11 cellular contexts compared by ENCODE assay signal in the genomic region with DNA sequence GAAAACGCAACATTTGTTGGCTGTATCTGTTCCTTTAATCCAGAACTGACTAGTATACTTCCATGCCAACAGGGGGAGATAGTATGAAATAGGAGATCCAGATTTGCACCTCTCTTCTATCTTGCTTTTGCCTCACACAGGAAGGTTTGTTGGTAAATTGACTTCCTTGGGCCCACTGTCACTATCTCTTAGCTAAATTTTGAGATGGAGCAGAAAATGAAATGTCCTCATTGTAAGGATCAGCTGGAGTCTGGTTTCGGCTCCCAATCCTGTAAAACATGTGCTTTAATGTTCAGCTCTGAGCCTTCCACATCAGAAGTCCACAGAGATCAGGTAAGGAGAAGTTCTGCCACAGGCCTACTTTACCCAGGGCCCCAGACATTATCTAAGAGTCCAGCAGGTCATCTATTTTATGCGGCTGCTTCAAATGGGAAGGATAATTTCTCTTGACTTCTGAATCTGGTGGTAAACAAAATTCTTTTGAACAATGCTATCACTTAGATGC.
DNase-seq lines count a peak whose midpoint lies in the region; ATAC-seq, FAIRE-seq and TF ChIP-seq lines count a peak whose summit lies in the region.
"Had no signal": no experiment of that assay in that cellular context is flagged by ENCODE, and none has a peak within 500 bp of the region (broad histone marks: within the 10 kb centered on the region; RNA-seq: fewer than 3 reads in every experiment).

No MANE protein-coding gene starts in this region.

- DNase-seq in AML-193 (lab: John Stamatoyannopoulos, UW) (peak; percentile 47 to 74), GM12864 (ENCODE audit: low read depth) (no peak), NAMALWA (ENCODE audit: low spot score) (peak; percentile 26), H1 (ENCODE audit: low read depth in 1 of 2, low spot score in 2 of 2) (no peak), NCI-H1694 treated with DMSO at 0.1 percent for 48 hours (lab: John Stamatoyannopoulos, UW) (no peak), body of pancreas (no peak), NCI-H446 (lab: John Stamatoyannopoulos, UW) (no peak)
- DNase-seq: aorta, NCI-H345 had no signal

- H2BK12ac ChIP-seq in H1 (ENCODE audit: low read depth, low read length), result no peak overlapping the region

- TF ChIP-seq RAD21 in H1 (IDR thresholded peaks at IDR 0.05 in 1 of 2, conservative IDR thresholded peaks at IDR 0.05 in 1 of 2; ENCODE audit: low read depth in 2 of 2, low read length in 2 of 2), result peak; percentile 39 to 44

- H3K4me3 ChIP-seq in GM12864 (ENCODE audit: low read depth, low read length), result no peak overlapping the region
- H3K4me3 ChIP-seq in H1 (ENCODE audit: extremely low read depth in 1 of 4, insufficient read depth in 2 of 4, low read depth in 3 of 4, low read length in 4 of 4), result peak overlapping the region in 1 of 4 experiments; percentile 11; a peak in 1 of 8 replicates
- no peak overlapping the region for H3K4me3 ChIP-seq in body of pancreas

- H2AFZ ChIP-seq in H1 (ENCODE audit: low read length), result peak overlapping the region; percentile 37; the same call in 1 of the 2 replicates

- CTCF ChIA-PET in H1 (lab: Charles Lee; ENCODE audit: partially characterized antibody), result interaction anchor here (0.8 to 1.4 kb wide), 4 partner anchors 10 to 377 kb away, joined by 3 read pairs; no protein-coding TSS in a partner anchor

- H3K9ac ChIP-seq in H1 (replicated peaks in 1 of 4; ENCODE audit: extremely low read depth in 1 of 4, low read depth in 3 of 4, low read length in 3 of 4), result no peak overlapping the region

- TF ChIP-seq EP300 in H1 (IDR thresholded peaks at IDR 0.05; ENCODE audit: borderline replicate concordance in 1 of 2, low read depth in 2 of 2, low read length in 2 of 2), result no peak

- FAIRE-seq in H1 (lab: Jason Lieb, UNC), result no peak
- FAIRE-seq: TTC549 had no signal

- POLR2A ChIA-PET in H1 (lab: Charles Lee; ENCODE audit: partially characterized antibody), result no interaction called here

- H2BK15ac ChIP-seq in H1 (ENCODE audit: low read length), result no peak overlapping the region

- no peak overlapping the region for H4K91ac ChIP-seq in H1 (replicated peaks; ENCODE audit: insufficient read length, low read length)

- 92% methylated on average over 3 of the region's 3 CpGs; no CpG with 5 or more reads in 1 of the 2 experiments for WGBS in H1 (ENCODE audit: extremely low coverage in 1 of 2, insufficient coverage in 1 of 2, insufficient read length in 1 of 2, insufficient replicate concordance in 2 of 2, low coverage in 1 of 2, low lambda C conversion rate in 2 of 2, missing lambda C conversion rate in 1 of 2), 2 experiments
- WGBS in body of pancreas, 2 donors, result 95 to 96% methylated on average over 3 of the region's 3 CpGs

- H4K20me1 ChIP-seq in H1 (replicated peaks in 1 of 2; ENCODE audit: control insufficient read depth in 1 of 2, insufficient read depth in 2 of 2, low read length in 2 of 2), result no peaks in the 10 kb centered on the region

- H3K36me3 ChIP-seq in H1 (ENCODE audit: control insufficient read depth in 2 of 4, insufficient read depth in 4 of 4, low read length in 3 of 4) (no peaks in the 10 kb centered on the region), body of pancreas (replicated peaks in 1 of 2; ENCODE audit: insufficient read depth in 1 of 2, low read depth in 2 of 2) (no peaks in the 10 kb centered on the region)

- H3K4me2 ChIP-seq in H1 (ENCODE audit: insufficient read depth in 1 of 2, low read depth in 2 of 2, low read length in 2 of 2), result no peak overlapping the region

- no peak overlapping the region; the same call in 1 of the 2 replicates for H2AK5ac ChIP-seq in H1 (ENCODE audit: low read depth, low read length)

- H3K18ac ChIP-seq in H1 (ENCODE audit: extremely low read depth, low read length), result no peak overlapping the region

- H3K9me3 ChIP-seq in H1 (ENCODE audit: insufficient read depth in 2 of 2, low read depth in 1 of 2, low read length in 1 of 2) (no peaks in the 10 kb centered on the region), body of pancreas (no peaks in the 10 kb centered on the region)

- H3K23me2 ChIP-seq in H1 (ENCODE audit: low read depth, low read length), result no peaks in the 10 kb centered on the region

- no peak overlapping the region for H3K4ac ChIP-seq in H1 (replicated peaks; ENCODE audit: insufficient read length, low read depth, low read length)

- H2BK20ac ChIP-seq in H1 (ENCODE audit: low read length), result no peak overlapping the region

- no peak overlapping the region for H2BK5ac ChIP-seq in H1 (ENCODE audit: low read depth, low read length)

- H4K5ac ChIP-seq in H1 (ENCODE audit: insufficient read length, low read depth, low read length), result no peak overlapping the region

- no peaks in the 10 kb centered on the region for H3K79me1 ChIP-seq in H1 (ENCODE audit: low read depth, low read length)

- no peak overlapping the region for H3K23ac ChIP-seq in H1 (ENCODE audit: insufficient read length)

- peak; percentile 18 for TF ChIP-seq CTCF in GM12864 (IDR thresholded peaks at IDR 0.05; ENCODE audit: low read depth, low read length, missing control alignments)
- peak in 1 of 3 experiments; percentile 36; a peak in 2 of 4 replicates for TF ChIP-seq CTCF in H1 (IDR thresholded peaks at IDR 0.05; ENCODE audit: control extremely low read depth in 1 of 3, insufficient read depth in 1 of 3, low read depth in 1 of 3, low read length in 3 of 3)
- TF ChIP-seq CTCF in body of pancreas (IDR thresholded peaks at IDR 0.05), result no peak

- no peak overlapping the region for H2BK120ac ChIP-seq in H1 (replicated peaks; ENCODE audit: low read depth, low read length)

- no peak for ATAC-seq in HG02623 (IDR thresholded peaks at IDR 0.05; ENCODE audit: unreplicated experiment)
- no peak for ATAC-seq in body of pancreas

- no peak overlapping the region for H4K8ac ChIP-seq in H1 (ENCODE audit: extremely low read depth, insufficient read depth, low read length)

- no peak overlapping the region for H3K27ac ChIP-seq in H1 (ENCODE audit: low read depth, low read length)
- H3K27ac ChIP-seq in body of pancreas, result no peak overlapping the region

- no peaks in the 10 kb centered on the region for H3K79me2 ChIP-seq in H1 (ENCODE audit: control insufficient read depth in 1 of 2, insufficient read depth in 2 of 2, low read length in 2 of 2)

- H3K27me3 ChIP-seq in H1 (replicated peaks in 1 of 4; ENCODE audit: control insufficient read depth in 3 of 4, extremely low read depth in 1 of 4, insufficient read depth in 3 of 4, low read length in 3 of 4), result no peaks in the 10 kb centered on the region
- H3K27me3 ChIP-seq in body of pancreas, result no peaks in the 10 kb centered on the region

- H3K4me1 ChIP-seq in H1 (replicated peaks in 1 of 4; ENCODE audit: control insufficient read depth in 3 of 4, insufficient read depth in 4 of 4, low read length in 3 of 4) (no peaks in the 10 kb centered on the region), body of pancreas (no peaks in the 10 kb centered on the region)

- H3K14ac ChIP-seq in H1 (ENCODE audit: insufficient read length), result no peak overlapping the region

- no peak overlapping the region for H3K56ac ChIP-seq in H1 (replicated peaks; ENCODE audit: insufficient read length, low read depth, low read length)

- intact Hi-C loops in body of pancreas (cut with DNase I), result no loop called here

- TF ChIP-seq POLR2A in H1 (IDR thresholded peaks at IDR 0.05; ENCODE audit: control extremely low read depth in 1 of 2, low read depth in 2 of 2, low read length in 2 of 2) (no peak), body of pancreas (IDR thresholded peaks at IDR 0.05) (no peak)

TF ChIP-seq in H1, 55 proteins besides CTCF, POLR2A, EP300 and RAD21:
- no peak for TF ChIP-seq CHD2 (IDR thresholded peaks at IDR 0.05; ENCODE audit: low read length)
- TF ChIP-seq RBBP5 (IDR thresholded peaks at IDR 0.05; ENCODE audit: borderline replicate concordance, low read depth, low read length), result no peak
- TF ChIP-seq JUN (IDR thresholded peaks at IDR 0.05; ENCODE audit: low read depth, low read length), result no peak
- no peak for TF ChIP-seq HDAC2 (IDR thresholded peaks at IDR 0.05; ENCODE audit: borderline replicate concordance in 1 of 2, low read depth in 2 of 2, low read length in 2 of 2)
- no peak for TF ChIP-seq RFX5 (IDR thresholded peaks at IDR 0.05; ENCODE audit: borderline replicate concordance, low read depth, low read length)
- TF ChIP-seq NRF1 (IDR thresholded peaks at IDR 0.05; ENCODE audit: low read depth, low read length), result no peak
- TF ChIP-seq RNF2 (IDR thresholded peaks at IDR 0.05; ENCODE audit: borderline replicate concordance, low read depth, low read length, missing control alignments, poor library complexity, severe bottlenecking), result no peak
- no peak for TF ChIP-seq EGR1 (IDR thresholded peaks at IDR 0.05; ENCODE audit: borderline replicate concordance, low read depth, low read length)
- TF ChIP-seq MAFK (IDR thresholded peaks at IDR 0.05; ENCODE audit: low read depth, low read length), result no peak
- TF ChIP-seq CBX5 (IDR thresholded peaks at IDR 0.05; ENCODE audit: low read depth, low read length), result no peak
- no peak for TF ChIP-seq SIN3A (conservative IDR thresholded peaks at IDR 0.05 in 1 of 2, IDR thresholded peaks at IDR 0.05 in 1 of 2; ENCODE audit: low read depth in 1 of 2, low read length in 2 of 2)
- no peak for TF ChIP-seq BRCA1 (IDR thresholded peaks at IDR 0.05; ENCODE audit: low read depth, low read length)
- no peak for TF ChIP-seq BACH1 (IDR thresholded peaks at IDR 0.05; ENCODE audit: low read length)

Comparison
In these comparisons a context has a peak if more than half of its experiments do, and no peak if none do; other contexts are left out.
1. DNase-seq: peak in AML-193 (2 of 2) and NAMALWA (single experiment); none in GM12864 (single experiment), H1 (0 of 2), NCI-H1694 treated with DMSO at 0.1 percent for 48 hours (single experiment), body of pancreas (0 of 4) and NCI-H446 (0 of 2).